Comparison of ENCODE assay signal across 18 cellular contexts in genomic region chr6:138914701-138915100, GRCh38.
DNase-seq lines count a peak whose midpoint lies in the region; ATAC-seq and TF ChIP-seq lines count a peak whose summit lies in the region.
"Had no signal": no experiment of that assay in that cellular context is flagged by ENCODE, and none has a peak within 500 bp of the region (broad histone marks: within the 10 kb centered on the region; RNA-seq: fewer than 3 reads in every experiment).

No MANE protein-coding gene starts in this region.

- DNase-seq in MCF 10A (ENCODE audit: unreplicated experiment) (no peak), breast epithelium (ENCODE audit: low spot score in 2 of 2) (no peak), adipocyte (ENCODE audit: low read depth) (peak; percentile 2), foreskin keratinocyte (peak; percentile 57 to 79), nucleus accumbens (lab: John Stamatoyannopoulos, UW) (no peak)
- DNase-seq: BE2C; Caco-2; CD4-positive, CD25-positive, alpha-beta regulatory T cell; DMS153; GF-D8; KBM-7; NCI-H187; NCI-H2107; NCI-H510A treated with DMSO at 0.1 percent for 48 hours; PC-3 had no signal

- no peaks in the 10 kb centered on the region for H3K9me3 ChIP-seq in breast epithelium
- no peaks in the 10 kb centered on the region for H3K9me3 ChIP-seq in adipocyte (ENCODE audit: control insufficient read depth, low read length)
- H3K9me3 ChIP-seq: BE2C, Caco-2, SJSA1 had no signal

- intact Hi-C loops in MCF 10A (cut with micrococcal nuclease) (loop anchor here (2.0 kb wide), 1 partner anchor 74 kb away; the partner anchor contains the start of gene REPS1), breast epithelium (cut with DNase I; ENCODE audit: low total_unique reads) (no loop called here)

- peak overlapping the region; percentile 13 for H3K27ac Mint-ChIP-seq in MCF 10A (ENCODE audit: low read depth, unreplicated experiment)

- H3K4me1 ChIP-seq in breast epithelium, result no peaks in the 10 kb centered on the region
- no peaks in the 10 kb centered on the region for H3K4me1 ChIP-seq in adipocyte (ENCODE audit: control insufficient read depth, insufficient read depth, low read length)
- H3K4me1 ChIP-seq in foreskin keratinocyte, result peaks cover 11% of the 10 kb centered on the region
- H3K4me1 ChIP-seq: BE2C, SJSA1 had no signal

- H3K36me3 ChIP-seq in breast epithelium (peaks cover 6% of the 10 kb centered on the region), adipocyte (ENCODE audit: control insufficient read depth, insufficient read depth, low read length, severe bottlenecking) (peaks cover 81% of the 10 kb centered on the region)

- H3K27ac ChIP-seq in breast epithelium (no peak overlapping the region), foreskin keratinocyte (peak overlapping the region; percentile 16)
- H3K27ac ChIP-seq: SJSA1 had no signal

- H3K9ac ChIP-seq in adipocyte (ENCODE audit: low read length), result no peak overlapping the region

- H3K4me3 ChIP-seq in breast epithelium (no peak overlapping the region), adipocyte (ENCODE audit: low read length) (no peak overlapping the region)
- H3K4me3 ChIP-seq: SJSA1 had no signal

- peaks cover 12% of the 10 kb centered on the region for H3K4me1 Mint-ChIP-seq in MCF 10A (ENCODE audit: insufficient read depth, unreplicated experiment)
- H3K4me1 Mint-ChIP-seq: CD4-positive, CD25-positive, alpha-beta regulatory T cell had no signal

- CTCF ChIA-PET in MCF 10A (lab: Yijun Ruan, JAX), result no interaction called here

- no peaks in the 10 kb centered on the region for H3K9me3 Mint-ChIP-seq in MCF 10A (ENCODE audit: unreplicated experiment)
- H3K9me3 Mint-ChIP-seq: CD4-positive, CD25-positive, alpha-beta regulatory T cell had no signal

- ATAC-seq in foreskin keratinocyte (peak; percentile 80), HG02885 (IDR thresholded peaks at IDR 0.05; ENCODE audit: poor library complexity, unreplicated experiment) (no peak), GM18511 (IDR thresholded peaks at IDR 0.05; ENCODE audit: unreplicated experiment) (no peak)
- ATAC-seq: PC-3 had no signal

- peaks cover 64% of the 10 kb centered on the region for H3K36me3 Mint-ChIP-seq in MCF 10A (ENCODE audit: insufficient read depth, unreplicated experiment)

- no peak overlapping the region for H3K4me3 Mint-ChIP-seq in MCF 10A (ENCODE audit: unreplicated experiment)
- H3K4me3 Mint-ChIP-seq: CD4-positive, CD25-positive, alpha-beta regulatory T cell had no signal

- no peak for TF ChIP-seq POLR2A in breast epithelium (IDR thresholded peaks at IDR 0.05)

- H3K27me3 Mint-ChIP-seq in MCF 10A (ENCODE audit: insufficient read depth, unreplicated experiment), result no peaks in the 10 kb centered on the region
- H3K27me3 Mint-ChIP-seq: CD4-positive, CD25-positive, alpha-beta regulatory T cell had no signal

- no TSS peak for BruUV-seq in MCF 10A (replicated peaks; lab: Mats Ljungman, UMichigan)

- H3K27me3 ChIP-seq in breast epithelium (no peaks in the 10 kb centered on the region), adipocyte (replicated peaks; ENCODE audit: control insufficient read depth, insufficient read depth, low read length) (no peaks in the 10 kb centered on the region), foreskin keratinocyte (no peaks in the 10 kb centered on the region)
- H3K27me3 ChIP-seq: BE2C, SJSA1 had no signal

- TF ChIP-seq CTCF in MCF 10A (IDR thresholded peaks at IDR 0.05; ENCODE audit: unreplicated experiment) (no peak), breast epithelium (IDR thresholded peaks at IDR 0.05) (no peak), foreskin keratinocyte (conservative IDR thresholded peaks at IDR 0.05) (no peak)

- POLR2A ChIA-PET in MCF 10A (lab: Yijun Ruan, JAX), result no interaction called here

Comparison
In these comparisons a context has a peak if more than half of its experiments do, and no peak if none do; other contexts are left out.
1. DNase-seq: peak in adipocyte (single experiment) and foreskin keratinocyte (2 of 2); none in MCF 10A (single experiment), breast epithelium (0 of 2) and nucleus accumbens (0 of 56).